1 cellular context compared by ENCODE assay signal in genomic region chr19:55590621-55591020, GRCh38.
TF ChIP-seq lines count a peak whose summit lies in the region.

No MANE protein-coding gene starts in this region.

TF ChIP-seq in IMR-90, 13 proteins besides CTCF, POLR2A, EP300 and RAD21 (continued from another document):
- no peak for TF ChIP-seq USF2 (IDR thresholded peaks at IDR 0.05; ENCODE audit: low read depth, low read length)
- TF ChIP-seq MAZ (IDR thresholded peaks at IDR 0.05; ENCODE audit: borderline replicate concordance, low read depth, low read length): no peak
- TF ChIP-seq BHLHE40 (IDR thresholded peaks at IDR 0.05; ENCODE audit: low read depth, low read length): no peak
